8 cellular contexts compared by ENCODE assay signal in the genomic region with DNA sequence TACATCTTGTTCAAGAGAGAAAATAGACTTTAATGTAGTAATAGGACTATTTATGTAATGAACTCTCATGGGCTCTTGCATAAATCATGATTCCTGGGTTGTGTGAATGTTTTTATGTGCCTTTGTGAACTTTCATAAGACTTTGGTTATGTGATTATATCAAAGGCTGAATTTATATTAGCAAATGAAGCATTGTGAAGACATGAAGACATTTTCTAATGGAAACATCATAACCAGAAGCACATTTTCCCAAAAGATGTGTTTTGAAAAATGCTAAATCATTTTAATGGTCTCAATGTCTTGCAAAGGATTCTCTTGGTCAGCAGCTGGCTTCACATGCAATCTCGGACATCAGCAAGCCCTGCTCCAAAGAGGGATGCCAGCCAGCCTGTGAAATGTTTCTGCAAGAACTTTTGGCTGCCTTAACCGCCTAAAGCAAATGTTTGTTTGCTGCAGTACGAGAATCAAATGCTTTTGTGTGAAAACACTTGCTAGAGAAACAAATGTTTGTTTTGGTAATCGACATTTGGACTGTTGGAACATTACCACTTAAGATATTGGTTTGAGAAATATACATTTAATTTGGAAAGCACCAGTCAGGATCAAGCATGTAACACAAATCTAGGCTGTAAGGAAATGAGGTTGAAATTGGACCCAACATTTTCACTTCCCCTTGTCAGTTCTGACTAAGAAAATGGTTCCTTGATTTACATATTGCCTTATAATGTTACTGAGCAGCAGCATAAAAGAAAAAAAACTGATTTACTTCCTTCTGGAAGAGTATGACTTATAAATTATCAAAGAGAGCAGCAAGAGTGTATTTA.
DNase-seq lines count a peak whose midpoint lies in the region; ATAC-seq and TF ChIP-seq lines count a peak whose summit lies in the region.

No MANE protein-coding gene starts in this region.

- intact Hi-C loops in dendritic cell treated with granulocyte-macrophage colony-stimulating factor and Interleukin-4, amounts not matched to agents 40 ng/mL and 50 ng/mL, for 4 days (cut with micrococcal nuclease): loop anchor here (5.0 kb wide), 2 partner anchors 76 to 119 kb away; no protein-coding TSS in a partner anchor
- intact Hi-C loops in colonic mucosa (cut with DNase I): no loop called here

- no peaks in the 10 kb centered on the region for H3K36me3 ChIP-seq in ACC112 (ENCODE audit: insufficient read depth, low read length)
- H3K36me3 ChIP-seq in H7 (replicated peaks; ENCODE audit: control insufficient read depth, insufficient read depth, low read length): no peaks in the 10 kb centered on the region
- no peaks in the 10 kb centered on the region for H3K36me3 ChIP-seq in colonic mucosa

- peak overlapping the region; percentile 92 for H3K27ac Mint-ChIP-seq in dendritic cell treated with granulocyte-macrophage colony-stimulating factor and Interleukin-4, amounts not matched to agents 40 ng/mL and 50 ng/mL, for 4 days

- no peaks in the 10 kb centered on the region for H3K9me3 Mint-ChIP-seq in dendritic cell treated with granulocyte-macrophage colony-stimulating factor and Interleukin-4, amounts not matched to agents 40 ng/mL and 50 ng/mL, for 4 days

- H3K27me3 ChIP-seq in ACC112 (ENCODE audit: insufficient read depth, low read length) (no peaks in the 10 kb centered on the region), H7 (ENCODE audit: control insufficient read depth, insufficient read depth, low read length) (no peaks in the 10 kb centered on the region), colonic mucosa (no peaks in the 10 kb centered on the region)

- H2AFZ ChIP-seq in ACC112 (ENCODE audit: low read length, unreplicated experiment): peak overlapping the region; percentile 82

- peaks cover 10% of the 10 kb centered on the region for H3K36me3 Mint-ChIP-seq in dendritic cell treated with granulocyte-macrophage colony-stimulating factor and Interleukin-4, amounts not matched to agents 40 ng/mL and 50 ng/mL, for 4 days (ENCODE audit: low read depth)

- no peaks in the 10 kb centered on the region for H3K79me2 ChIP-seq in ACC112 (ENCODE audit: control insufficient read depth, insufficient read depth, low read length, unreplicated experiment)

- peaks cover 28% of the 10 kb centered on the region for H3K4me1 Mint-ChIP-seq in dendritic cell treated with granulocyte-macrophage colony-stimulating factor and Interleukin-4, amounts not matched to agents 40 ng/mL and 50 ng/mL, for 4 days (ENCODE audit: low read depth)

- ATAC-seq in GM19397 (IDR thresholded peaks at IDR 0.05; ENCODE audit: unreplicated experiment) (peak; percentile 96), HG03280 (IDR thresholded peaks at IDR 0.05; ENCODE audit: unreplicated experiment) (peak; percentile 95)

- no peak overlapping the region for H3K4me3 Mint-ChIP-seq in dendritic cell treated with granulocyte-macrophage colony-stimulating factor and Interleukin-4, amounts not matched to agents 40 ng/mL and 50 ng/mL, for 4 days

- peak overlapping the region; percentile 40; the same call in 1 of the 2 replicates for H3K4me3 ChIP-seq in ACC112 (ENCODE audit: low read depth, low read length)
- H3K4me3 ChIP-seq in H7 (ENCODE audit: insufficient read depth, low read depth, low read length): no peak overlapping the region
- no peak overlapping the region for H3K4me3 ChIP-seq in colonic mucosa

- no peak for TF ChIP-seq CTCF in colonic mucosa (IDR thresholded peaks at IDR 0.05)

- H3K9me3 ChIP-seq in colonic mucosa: no peaks in the 10 kb centered on the region

- H3K27me3 Mint-ChIP-seq in dendritic cell treated with granulocyte-macrophage colony-stimulating factor and Interleukin-4, amounts not matched to agents 40 ng/mL and 50 ng/mL, for 4 days: no peaks in the 10 kb centered on the region

- H3K9ac ChIP-seq in colonic mucosa (ENCODE audit: low read depth in 2 of 2, low read length in 2 of 2): no peak overlapping the region

- H3K27ac ChIP-seq in ACC112 (ENCODE audit: low read depth, low read length) (peak overlapping the region; percentile 25; the same call in 1 of the 2 replicates), colonic mucosa (no peak overlapping the region)

- DNase-seq in stromal cell of bone marrow (ENCODE audit: low read depth) (peak; percentile 76), NCI-H1105 treated with DMSO at 0.1 percent for 48 hours (lab: John Stamatoyannopoulos, UW) (no peak), H7 (no peak), colonic mucosa (no peak)

- peaks cover 13% of the 10 kb centered on the region for H3K4me1 ChIP-seq in ACC112 (ENCODE audit: control insufficient read depth, insufficient read depth, low read length, unreplicated experiment)
- no peaks in the 10 kb centered on the region for H3K4me1 ChIP-seq in colonic mucosa
